ENCODE assay signal across 30 cellular contexts in genomic region chr18:55002261-55002660, GRCh38. TPM values are rescaled to one million over a fixed set of nuclear protein-coding genes. Genes with fewer than 3 reads are reported as not detected.
"Had no signal": no experiment of that assay in that cellular context is flagged by ENCODE, and none has a peak within 500 bp of the region (broad histone marks: within the 10 kb centered on the region; RNA-seq: fewer than 3 reads in every experiment).

No MANE protein-coding gene starts in this region.

- H3K4me1 Mint-ChIP-seq: immature natural killer cell, naive B cell, natural killer cell had no signal

- H3K27ac ChIP-seq: heart right ventricle, left lung, lower lobe of right lung, ovary, prostate gland, skin epidermis, suprapubic skin, thoracic aorta, tibial artery, uterus had no signal

- H3K9me3 Mint-ChIP-seq: mesothelial cell of epicardium; naive B cell; natural killer cell; stimulated activated naive CD8-positive, alpha-beta T cell treated with anti-CD3 and anti-CD28 coated beads, Interleukin-15, Interleukin-2, amounts not matched to agents 100 ng/mL and 50 ng/mL, for 24 hours; type B pancreatic cell had no signal

- H3K36me3 ChIP-seq: heart right ventricle, left lung, lower lobe of right lung, ovary, prostate gland, suprapubic skin, thoracic aorta, tibial artery, uterus had no signal

- H3K36me3 Mint-ChIP-seq: immature natural killer cell, mesothelial cell of epicardium, naive B cell, natural killer cell, type B pancreatic cell had no signal

- H3K27me3 Mint-ChIP-seq: type B pancreatic cell had no signal

- DNase-seq: heart right ventricle; hypothalamus; immature natural killer cell; kidney; left colon; left lung; lower lobe of right lung; mammary epithelial cell; mesenchymal stem cell; naive B cell; natural killer cell; ovary; retina; right cardiac atrium; stimulated activated CD4-positive, alpha-beta T cell treated with anti-CD3 and anti-CD28 coated beads, Interleukin-12 subunit alpha, Interleukin-12 subunit beta, amount 100 ng/mL, for 4 hours; stimulated activated CD4-positive, alpha-beta T cell treated with anti-CD3 and anti-CD28 coated beads, Interleukin-15, amount 100 ng/mL, for 24 hours; stimulated activated CD4-positive, alpha-beta T cell treated with anti-CD3 and anti-CD28 coated beads, Interleukin-2, amount 100 ng/mL, for 24 hours; stimulated activated CD4-positive, alpha-beta T cell treated with anti-CD3 and anti-CD28 coated beads, Interleukin-4, amount 100 ng/mL, for 1 hour; stimulated activated naive CD4-positive, alpha-beta T cell; tibial artery; uterus had no signal

- H3K27me3 ChIP-seq: heart right ventricle, left lung, ovary, tibial artery, uterus had no signal

- H3K4me3 ChIP-seq: heart right ventricle, left lung, lower lobe of right lung, ovary, prostate gland, skin epidermis, suprapubic skin, thoracic aorta, tibial artery, uterus had no signal

- H3K4me3 Mint-ChIP-seq: immature natural killer cell; mesothelial cell of epicardium; naive B cell; natural killer cell; stimulated activated naive CD8-positive, alpha-beta T cell treated with anti-CD3 and anti-CD28 coated beads, Interleukin-15, Interleukin-2, amounts not matched to agents 100 ng/mL and 50 ng/mL, for 24 hours; type B pancreatic cell had no signal

- H3K27ac Mint-ChIP-seq: immature natural killer cell; mesothelial cell of epicardium; natural killer cell; stimulated activated naive CD8-positive, alpha-beta T cell treated with anti-CD3 and anti-CD28 coated beads, Interleukin-15, Interleukin-2, amounts not matched to agents 100 ng/mL and 50 ng/mL, for 24 hours had no signal

- H3K4me1 ChIP-seq: heart right ventricle, left lung, lower lobe of right lung, prostate gland, suprapubic skin, tibial artery, uterus had no signal

- ATAC-seq: heart right ventricle, left colon, natural killer cell, right cardiac atrium, sciatic nerve had no signal

- H3K9me3 ChIP-seq: heart right ventricle, left lung, lower lobe of right lung, ovary, prostate gland, suprapubic skin, thoracic aorta, tibial artery, uterus had no signal

RNA-seq across cellular contexts. Expression of gene CCDC68, which starts 43.0 kb away (rescaled TPM):
- total RNA-seq: mesothelial cell of epicardium, mononuclear cell, natural killer cell had no signal
- polyA plus RNA-seq: immature natural killer cell had no signal
